8 cellular contexts compared by ENCODE assay signal in the genomic region with DNA sequence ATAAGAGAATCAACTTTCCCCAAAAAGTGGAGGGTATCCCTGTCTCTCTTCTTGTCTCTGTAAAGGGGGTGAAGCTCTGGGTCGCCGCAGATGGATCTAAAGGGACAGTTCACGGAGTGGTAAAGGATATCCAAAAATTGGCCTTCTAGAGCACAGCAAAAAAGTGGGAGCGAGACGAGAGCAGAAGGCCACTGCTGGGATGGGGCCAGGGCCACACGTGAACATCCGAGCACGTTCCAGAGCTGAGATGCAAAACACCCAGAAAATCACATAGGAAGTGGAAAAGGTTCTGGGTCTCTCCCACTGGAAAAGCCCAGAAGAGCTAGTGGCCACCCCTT. TPM values are rescaled to one million over a fixed set of nuclear protein-coding genes. Genes with fewer than 3 reads are reported as not detected.
DNase-seq lines count a peak whose midpoint lies in the region; ATAC-seq and TF ChIP-seq lines count a peak whose summit lies in the region.

No MANE protein-coding gene starts in this region.

- CTCF ChIA-PET in activated CD8-positive, alpha-beta memory T cell treated with anti-CD3 and anti-CD28 coated beads, Interleukin-2, amount 10 ng/mL, durations not matched to agents 7 days and 5 days (lab: Charles Lee), result interaction anchor here (0.7 to 3.8 kb wide), 20 partner anchors 13 to 214 kb away, joined by 3 to 26 read pairs (median 4); a partner anchor contains a TSS
- CTCF ChIA-PET in GM10248 (lab: Yijun Ruan, JAX), result interaction anchor here (0.8 to 4.6 kb wide), 25 partner anchors 9 to 490 kb away, joined by 3 to 23 read pairs (median 5); no protein-coding TSS in a partner anchor

- no peak for DNase-seq in activated CD8-positive, alpha-beta memory T cell treated with anti-CD3 and anti-CD28 coated beads, Interleukin-2, amount 10 ng/mL, durations not matched to agents 7 days and 5 days
- DNase-seq in activated CD8-positive, alpha-beta memory T cell treated with anti-CD3 and anti-CD28 coated beads, Interleukin-2, amount 50 U/mL, for 4 hours, result no peak
- DNase-seq in lung (ENCODE audit: low spot score), result no peak
- DNase-seq in tibial artery, result no peak
- DNase-seq in GM10266 (ENCODE audit: extremely low spot score), result no peak
- DNase-seq in GM10248 (ENCODE audit: extremely low spot score), result no peak

- intact Hi-C loops in tibial artery (cut with DNase I; ENCODE audit: low total_unique reads), result loop anchor here (2.0 to 10.0 kb wide), 4 partner anchors 23 to 419 kb away; a partner anchor contains a TSS

- POLR2A ChIA-PET in GM10248 (lab: Yijun Ruan, JAX), result no interaction called here

- TF ChIP-seq CTCF in brain (conservative IDR thresholded peaks at IDR 0.05), result no peak
- no peak for TF ChIP-seq CTCF in lung (IDR thresholded peaks at IDR 0.05; ENCODE audit: control extremely low read depth, extremely low read depth)
- TF ChIP-seq CTCF in tibial artery (IDR thresholded peaks at IDR 0.05), result no peak
- TF ChIP-seq CTCF in GM10266 (IDR thresholded peaks at IDR 0.05; ENCODE audit: control insufficient read depth, insufficient read depth, low read depth, missing control alignments), result no peak
- no peak for TF ChIP-seq CTCF in GM10248 (IDR thresholded peaks at IDR 0.05; ENCODE audit: control extremely low read depth, extremely low read depth, low read depth, missing control alignments)

- peak overlapping the region; percentile 66 for H3K4me3 ChIP-seq in lung
- peak overlapping the region; percentile 70 to 94 for H3K4me3 ChIP-seq in tibial artery

- H3K36me3 ChIP-seq in lung (ENCODE audit: control insufficient read depth in 2 of 2, insufficient read depth in 2 of 2, low read length in 2 of 2) (no peaks in the 10 kb centered on the region), tibial artery (no peaks in the 10 kb centered on the region)

- H3K27me3 Mint-ChIP-seq in activated CD8-positive, alpha-beta memory T cell treated with anti-CD3 and anti-CD28 coated beads, Interleukin-2, amount 10 ng/mL, durations not matched to agents 7 days and 5 days, result peaks cover 34% of the 10 kb centered on the region
- peaks cover 3% of the 10 kb centered on the region for H3K27me3 Mint-ChIP-seq in brain

- no peaks in the 10 kb centered on the region for H3K9me3 Mint-ChIP-seq in activated CD8-positive, alpha-beta memory T cell treated with anti-CD3 and anti-CD28 coated beads, Interleukin-2, amount 10 ng/mL, durations not matched to agents 7 days and 5 days (ENCODE audit: low read depth)
- peaks cover 0 to 3% (median 0%) of the 10 kb centered on the region in 5 experiments for H3K9me3 Mint-ChIP-seq in brain

- peaks cover 39% of the 10 kb centered on the region for H3K4me1 Mint-ChIP-seq in activated CD8-positive, alpha-beta memory T cell treated with anti-CD3 and anti-CD28 coated beads, Interleukin-2, amount 10 ng/mL, durations not matched to agents 7 days and 5 days
- peaks cover 63% of the 10 kb centered on the region for H3K4me1 Mint-ChIP-seq in brain

- peaks cover 14 to 25% of the 10 kb centered on the region in 2 donors for H3K4me1 ChIP-seq in lung (ENCODE audit: control insufficient read depth in 2 of 2, insufficient read depth in 2 of 2, low read length in 2 of 2)
- peaks cover 0 to 56% (median 44%) of the 10 kb centered on the region in 4 donors for H3K4me1 ChIP-seq in tibial artery

- no peak overlapping the region for H3K27ac Mint-ChIP-seq in activated CD8-positive, alpha-beta memory T cell treated with anti-CD3 and anti-CD28 coated beads, Interleukin-2, amount 10 ng/mL, durations not matched to agents 7 days and 5 days
- H3K27ac Mint-ChIP-seq in brain, result peak overlapping the region; percentile 18 to 94 (median 78)

- H3K27ac ChIP-seq in lung (ENCODE audit: low read depth in 1 of 2, low read length in 1 of 2) (peak overlapping the region; percentile 30 to 87), tibial artery (peak overlapping the region; percentile 98 to 99)

- H3K9me3 ChIP-seq in lung (ENCODE audit: control insufficient read depth in 2 of 2, insufficient read depth in 1 of 2, low read length in 1 of 2), result no peaks in the 10 kb centered on the region
- no peaks in the 10 kb centered on the region for H3K9me3 ChIP-seq in tibial artery

- ATAC-seq in activated CD8-positive, alpha-beta memory T cell treated with anti-CD3 and anti-CD28 coated beads, Interleukin-2, amount 10 ng/mL, durations not matched to agents 7 days and 5 days, result no peak
- ATAC-seq in lung (ENCODE audit: insufficient read depth, low FRiP score) (no peak), HG03097 (IDR thresholded peaks at IDR 0.05; ENCODE audit: low FRiP score, unreplicated experiment) (no peak)

- peaks cover 2% of the 10 kb centered on the region for H3K36me3 Mint-ChIP-seq in activated CD8-positive, alpha-beta memory T cell treated with anti-CD3 and anti-CD28 coated beads, Interleukin-2, amount 10 ng/mL, durations not matched to agents 7 days and 5 days
- H3K36me3 Mint-ChIP-seq in brain, result peaks cover 1% of the 10 kb centered on the region

- peak overlapping the region; percentile 72 for H3K4me3 Mint-ChIP-seq in activated CD8-positive, alpha-beta memory T cell treated with anti-CD3 and anti-CD28 coated beads, Interleukin-2, amount 10 ng/mL, durations not matched to agents 7 days and 5 days
- H3K4me3 Mint-ChIP-seq in brain, result peak overlapping the region; percentile 84 to 93 (median 88)

- H3K27me3 ChIP-seq in lung (ENCODE audit: control insufficient read depth, insufficient read depth), result no peaks in the 10 kb centered on the region
- no peaks in the 10 kb centered on the region for H3K27me3 ChIP-seq in tibial artery

- 42 to 62% methylated on average over 8 of the region's 8 CpGs for WGBS in lung, 2 donors

RNA-seq across cellular contexts. Expression of a gene that starts 0.8 kb away (rescaled TPM):
- total RNA-seq in activated CD8-positive, alpha-beta memory T cell treated with anti-CD3 and anti-CD28 coated beads, Interleukin-2, amount 10 ng/mL, durations not matched to agents 7 days and 5 days, result 1 to 10 TPM; 1.7 to 2.8 TPM
- polyA plus RNA-seq in brain (ENCODE audit: insufficient read depth, low read depth, low replicate concordance), result 3.7 TPM
- total RNA-seq in lung, result 10 to 100 TPM; 15.5 to 33.4 TPM
- 10 to 100 TPM in 1 of 2 donors, 1 to 10 TPM in 1; 4.4 to 14.9 TPM for polyA plus RNA-seq in lung

Comparison
In these comparisons a context has a peak if more than half of its experiments do, and no peak if none do; other contexts are left out.
1. RNA of a gene that starts 0.8 kb away (total RNA-seq): 15.5 to 33.4 TPM in lung; 1.7 to 2.8 TPM in activated CD8-positive, alpha-beta memory T cell treated with anti-CD3 and anti-CD28 coated beads, Interleukin-2, amount 10 ng/mL, durations not matched to agents 7 days and 5 days; every median in the first group is over 4 times any median in the second.